8 cellular contexts compared by ENCODE assay signal in genomic region chr9:107282759-107283620, GRCh38. TPM values are rescaled to one million over a fixed set of nuclear protein-coding genes. Genes with fewer than 3 reads are reported as not detected.
A peak's percentile ranks its signal among the peaks of the same experiment; 100 is the strongest.
DNase-seq lines count a peak whose midpoint lies in the region; ATAC-seq, FAIRE-seq and TF ChIP-seq lines count a peak whose summit lies in the region.

RAD23B (plus strand) TSS chr9:107283279; CDS start chr9:107283630, 351 bp downstream.

- peak within 1 kb of the TSS; percentile 94 for H3K4me3 ChIP-seq in OCI-LY7 (ENCODE audit: low read depth, low read length, poor library complexity, severe bottlenecking)
- H3K4me3 ChIP-seq in endothelial cell of umbilical vein (replicated peaks in 1 of 3; ENCODE audit: insufficient read depth in 1 of 3, low read depth in 1 of 3, low read length in 3 of 3): peak within 1 kb of the TSS; percentile 54 to 93 (median 92)

- TF ChIP-seq POLR2A in endothelial cell of umbilical vein (IDR thresholded peaks at IDR 0.05; ENCODE audit: low read depth, low read length): peak; percentile 73

- H3K9me2 ChIP-seq in OCI-LY7 (ENCODE audit: insufficient read depth, low read length): no peaks in the 10 kb centered on the region

- H3K27ac ChIP-seq in OCI-LY7 (ENCODE audit: low read depth, low read length, poor library complexity, severe bottlenecking) (peak within 1 kb of the TSS; percentile 85), endothelial cell of umbilical vein (ENCODE audit: insufficient read depth, low read depth, low read length) (peak within 1 kb of the TSS; percentile 82)

- H3K4me2 ChIP-seq in OCI-LY7 (ENCODE audit: low read length) (peak within 1 kb of the TSS; percentile 79), endothelial cell of umbilical vein (ENCODE audit: insufficient read depth, low read length) (peak within 1 kb of the TSS; percentile 98)

- peak within 1 kb of the TSS; percentile 88 for H3K9ac ChIP-seq in endothelial cell of umbilical vein (replicated peaks; ENCODE audit: extremely low read depth, insufficient read depth, low read length)

- H2AFZ ChIP-seq in OCI-LY7 (ENCODE audit: low read length) (peak within 1 kb of the TSS; percentile 89), endothelial cell of umbilical vein (ENCODE audit: low read depth, low read length) (peak within 1 kb of the TSS; percentile 68)

- intact Hi-C loops in OCI-LY7 (cut with micrococcal nuclease; ENCODE audit: unreplicated experiment): loop anchor here (5.0 to 10.0 kb wide), 2 partner anchors 59 to 528 kb away; no protein-coding TSS in a partner anchor
- intact Hi-C loops in endothelial cell of umbilical vein (cut with micrococcal nuclease): loop anchor here (1.0 to 10.0 kb wide), 7 partner anchors 56 to 1822 kb away; partner anchors contain the start of genes KLF4 and ZNF462

- H3K9me3 ChIP-seq in OCI-LY7 (ENCODE audit: low read length) (no peaks in the 10 kb centered on the region), endothelial cell of umbilical vein (replicated peaks; ENCODE audit: control insufficient read depth, insufficient read depth, low read length) (no peaks in the 10 kb centered on the region)

- CTCF ChIA-PET in OCI-LY7 (lab: Charles Lee; ENCODE audit: unreplicated experiment) (interaction anchor here (0.7 to 1.5 kb wide), 2 partner anchors 21 to 58 kb away, joined by 3 read pairs; no protein-coding TSS in a partner anchor), endothelial cell of umbilical vein (lab: Charles Lee) (interaction anchor here (1.0 to 2.0 kb wide), 4 partner anchors 10 to 59 kb away, joined by 3 to 11 read pairs (median 4); no protein-coding TSS in a partner anchor)

- H4K20me1 ChIP-seq in OCI-LY7 (ENCODE audit: insufficient read depth, low read length) (peaks cover 26% of the 10 kb centered on the region), endothelial cell of umbilical vein (replicated peaks; ENCODE audit: control insufficient read depth, extremely low read depth, insufficient read depth, low read length) (peaks cover 11% of the 10 kb centered on the region)

- peaks cover 34% of the 10 kb centered on the region for H3K36me3 ChIP-seq in OCI-LY7 (ENCODE audit: insufficient read depth, low read length)
- no peaks in the 10 kb centered on the region for H3K36me3 ChIP-seq in endothelial cell of umbilical vein (ENCODE audit: control insufficient read depth in 2 of 2, extremely low read depth in 1 of 2, insufficient read depth in 2 of 2, low read length in 2 of 2)

- H3K79me2 ChIP-seq in OCI-LY7 (ENCODE audit: insufficient read depth, low read depth, low read length) (peaks cover 55% of the 10 kb centered on the region), endothelial cell of umbilical vein (ENCODE audit: control insufficient read depth, insufficient read depth, low read length) (peaks cover 48% of the 10 kb centered on the region)

- POLR2A ChIA-PET in OCI-LY7 (lab: Charles Lee): interaction anchor here (0.6 to 2.9 kb wide), 5 partner anchors 10 to 22 kb away, joined by 3 to 21 read pairs (median 4); no protein-coding TSS in a partner anchor
- POLR2A ChIA-PET in endothelial cell of umbilical vein (lab: Charles Lee): interaction anchor here (0.6 kb wide), 1 partner anchor 1774 kb away, joined by 3 read pairs; no protein-coding TSS in a partner anchor

- no peaks in the 10 kb centered on the region for H3K27me3 ChIP-seq in endothelial cell of umbilical vein (ENCODE audit: control insufficient read depth in 2 of 2, insufficient read depth in 2 of 2, low read length in 2 of 2)

- no peaks in the 10 kb centered on the region for H3K9me1 ChIP-seq in endothelial cell of umbilical vein (replicated peaks; ENCODE audit: control insufficient read depth, extremely low read depth, insufficient read depth, low read length)

- ATAC-seq in GM21526 (IDR thresholded peaks at IDR 0.05; ENCODE audit: low FRiP score, unreplicated experiment): peak; percentile 90

- H3K4me1 ChIP-seq in OCI-LY7 (ENCODE audit: insufficient read depth, low read length, poor library complexity, severe bottlenecking) (peaks cover 28% of the 10 kb centered on the region), endothelial cell of umbilical vein (ENCODE audit: control insufficient read depth, extremely low read depth, insufficient read depth, low read length) (peaks cover 14% of the 10 kb centered on the region)

- DNase-seq in D721Med (ENCODE audit: insufficient read length, low spot score) (peak; percentile 57), HuH-7.5 (ENCODE audit: low spot score) (peak; percentile 84), OCI-LY7 (ENCODE audit: low spot score) (peak; percentile 97), activated T-cell treated with anti-CD3 and anti-CD28 coated beads for 1 hour (ENCODE audit: low read depth) (peak; percentile 98), endothelial cell of umbilical vein (ENCODE audit: low read depth, low spot score) (peak; percentile 99), middle frontal gyrus (ENCODE audit: extremely low spot score, low spot score) (peak; percentile 95)
- peak; percentile 98 to 99 for DNase-seq in stimulated activated CD8-positive, alpha-beta memory T cell treated with anti-CD3 and anti-CD28 coated beads, Interleukin-2, amount 100 ng/mL, for 48 hours (ENCODE audit: low read depth in 2 of 2)

- no TSS peak for BruUV-seq in OCI-LY7 (replicated peaks; lab: Mats Ljungman, UMichigan)
- no TSS peak for BruUV-seq in endothelial cell of umbilical vein (replicated peaks; lab: Mats Ljungman, UMichigan)

- no peak for TF ChIP-seq CTCF in D721Med (IDR thresholded peaks at IDR 0.05; ENCODE audit: insufficient read depth, missing control alignments)
- TF ChIP-seq CTCF in OCI-LY7 (conservative IDR thresholded peaks at IDR 0.05; ENCODE audit: low read length): no peak
- TF ChIP-seq CTCF in endothelial cell of umbilical vein (IDR thresholded peaks at IDR 0.05; ENCODE audit: extremely low read depth in 1 of 2, insufficient read depth in 1 of 2, low read depth in 1 of 2, low read length in 2 of 2): no peak

- FAIRE-seq in D721Med (lab: Jason Lieb, UNC) (no peak), endothelial cell of umbilical vein (lab: Jason Lieb, UNC) (peak; percentile 98)

- dilution Hi-C loops in endothelial cell of umbilical vein (cut with MboI; ENCODE audit: extremely low pct_ligation_motif_present, low sequenced_read_pairs): no loop called here

TF ChIP-seq in endothelial cell of umbilical vein, 7 proteins besides CTCF, POLR2A, EP300 and RAD21:
- TF ChIP-seq GATA2 (IDR thresholded peaks at IDR 0.05; ENCODE audit: insufficient read depth, insufficient read length, low read depth, low read length) (no peak), EZH2 (IDR thresholded peaks at IDR 0.05; ENCODE audit: borderline replicate concordance, low read depth, low read length, severe bottlenecking) (no peak), POLR2AphosphoS5 (IDR thresholded peaks at IDR 0.05; ENCODE audit: insufficient read depth, low read depth, low read length) (peak; percentile 62), MAX (IDR thresholded peaks at IDR 0.05; ENCODE audit: insufficient read depth, insufficient read length) (no peak), MYC (IDR thresholded peaks at IDR 0.05; ENCODE audit: low read depth, low read length) (no peak), FOS (IDR thresholded peaks at IDR 0.05; ENCODE audit: borderline replicate concordance, insufficient read depth, low read length) (peak; percentile 3), JUN (IDR thresholded peaks at IDR 0.05; ENCODE audit: borderline replicate concordance, insufficient read depth, insufficient read length, low read depth) (no peak)
TF ChIP-seq in endothelial cell of umbilical vein: peak in this region for 2.

RNA-seq across cellular contexts. Expression of gene RAD23B, which starts in this region (rescaled TPM):
- total RNA-seq in OCI-LY7 (2014; rRNA removed; shearing (Covaris generic)): 61.0 and 67.3 TPM in 2 replicates
- total RNA-seq in OCI-LY7 (2022) (120 and 141 TPM in 2 replicates), endothelial cell of umbilical vein (100 and 102 TPM in 2 replicates)
- 49.6 and 63.8 TPM in 2 replicates for polyA plus RNA-seq in endothelial cell of umbilical vein
- 87.9 and 113 TPM in 2 replicates for polyA plus RNA-seq in endothelial cell of umbilical vein (2011; cell fraction: cytosol; rRNA removed)
- 39.4 and 43.7 TPM in 2 replicates for polyA plus RNA-seq in endothelial cell of umbilical vein (2011; cell fraction: nucleus; rRNA removed)
- 64.4 and 92.0 TPM in 2 replicates for polyA plus RNA-seq in endothelial cell of umbilical vein (2012)
- polyA minus RNA-seq in endothelial cell of umbilical vein: 73.9 and 101 TPM in 2 replicates
- polyA minus RNA-seq in endothelial cell of umbilical vein (2011; cell fraction: cytosol; rRNA and poly(A)+ RNA removed): 132 TPM
- polyA minus RNA-seq in endothelial cell of umbilical vein (2011; cell fraction: nucleus; rRNA and poly(A)+ RNA removed): 36.1 and 40.6 TPM in 2 replicates

Comparison
In these comparisons a context has a peak if more than half of its experiments do, and no peak if none do; other contexts are left out.
1. Peak in every context shown above with its lines: DNase-seq, ATAC-seq, H3K4me3 ChIP-seq and H3K27ac ChIP-seq.